Comparison of ENCODE assay signal across 20 cellular contexts in the genomic region with DNA sequence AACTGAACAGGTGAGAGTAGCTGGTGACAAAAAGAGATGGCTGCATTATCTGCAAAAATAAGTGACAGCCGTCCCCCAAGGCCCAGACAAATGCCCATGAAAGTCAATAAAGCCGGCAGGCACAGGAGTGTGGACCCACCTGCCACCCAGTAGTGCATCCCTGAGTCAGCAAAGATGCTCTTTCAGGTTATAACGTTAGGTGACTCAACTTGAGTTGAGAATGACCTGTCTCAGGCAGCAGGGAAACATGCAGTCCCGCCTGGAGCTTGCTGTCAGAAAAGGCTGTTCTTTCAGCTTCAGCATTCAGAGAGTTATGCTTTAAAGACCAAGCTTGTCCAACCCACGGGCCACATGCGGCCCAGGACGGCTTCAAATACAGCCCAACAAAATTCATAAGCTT.
DNase-seq lines count a peak whose midpoint lies in the region; ATAC-seq and TF ChIP-seq lines count a peak whose summit lies in the region.
"Had no signal": no experiment of that assay in that cellular context is flagged by ENCODE, and none has a peak within 500 bp of the region (broad histone marks: within the 10 kb centered on the region; RNA-seq: fewer than 3 reads in every experiment).

No MANE protein-coding gene starts in this region.

- no peaks in the 10 kb centered on the region for H3K9me3 Mint-ChIP-seq in activated naive CD8-positive, alpha-beta T cell treated with anti-CD3 and anti-CD28 coated beads for 36 hours
- H3K9me3 Mint-ChIP-seq: CD14-positive monocyte had no signal

- H3K4me3 Mint-ChIP-seq in activated naive CD8-positive, alpha-beta T cell treated with anti-CD3 and anti-CD28 coated beads for 36 hours = no peak overlapping the region
- H3K4me3 Mint-ChIP-seq: B cell, CD14-positive monocyte had no signal

- H3K27ac ChIP-seq in coronary artery = peak overlapping the region in 1 of 2 donors; percentile 10

- TF ChIP-seq CTCF in coronary artery (IDR thresholded peaks at IDR 0.05) = no peak

- H3K4me3 ChIP-seq in coronary artery = no peak overlapping the region

- intact Hi-C loops in cardiac septum (cut with DNase I) (no loop called here), left cardiac atrium (cut with DNase I) (loop anchor here in 1 of 2 donors (10.0 kb wide), 1 partner anchor 104 kb away; no protein-coding TSS in a partner anchor)

- peaks cover under 1% of the 10 kb centered on the region for H3K4me1 Mint-ChIP-seq in activated naive CD8-positive, alpha-beta T cell treated with anti-CD3 and anti-CD28 coated beads for 36 hours

- ATAC-seq in left cardiac atrium (no peak), GM19397 (IDR thresholded peaks at IDR 0.05; ENCODE audit: unreplicated experiment) (no peak)
- ATAC-seq: SK-N-SH treated with all-trans-retinoic acid at 6 μM for 48 hours had no signal

- H3K27me3 Mint-ChIP-seq in activated naive CD8-positive, alpha-beta T cell treated with anti-CD3 and anti-CD28 coated beads for 36 hours = peaks cover 43% of the 10 kb centered on the region

- H3K36me3 Mint-ChIP-seq in activated naive CD8-positive, alpha-beta T cell treated with anti-CD3 and anti-CD28 coated beads for 36 hours = no peaks in the 10 kb centered on the region
- H3K36me3 Mint-ChIP-seq: CD14-positive monocyte had no signal

- peak; percentile 19 for DNase-seq in cardiac septum (ENCODE audit: low spot score)
- no peak for DNase-seq in left cardiac atrium
- DNase-seq in coronary artery (ENCODE audit: low spot score) = peak; percentile 59
- DNase-seq in mesenteric fat pad (ENCODE audit: low spot score) = peak; percentile 41
- no peak for DNase-seq in activated naive CD8-positive, alpha-beta T cell treated with anti-CD3 and anti-CD28 coated beads for 36 hours
- DNase-seq in SHP77 treated with DMSO at 0.1 percent for 48 hours (lab: John Stamatoyannopoulos, UW) = no peak
- DNase-seq: 8988T, DMS79, NCI-H1092, NCI-H1436, NCI-H187 treated with DMSO at 0.1 percent for 48 hours, NCI-H2107, NCI-H446 treated with DMSO at 0.1 percent for 48 hours, NCI-H526 treated with DMSO at 0.1 percent for 48 hours, OCI-M1, SHP77 had no signal

- no peak overlapping the region for H3K27ac Mint-ChIP-seq in activated naive CD8-positive, alpha-beta T cell treated with anti-CD3 and anti-CD28 coated beads for 36 hours
- H3K27ac Mint-ChIP-seq: B cell, CD14-positive monocyte had no signal

Comparison
In these comparisons a context has a peak if more than half of its experiments do, and no peak if none do; other contexts are left out.
1. DNase-seq: peak in cardiac septum (single experiment), coronary artery (single experiment) and mesenteric fat pad (single experiment); none in left cardiac atrium (single experiment), activated naive CD8-positive, alpha-beta T cell treated with anti-CD3 and anti-CD28 coated beads for 36 hours (single experiment) and SHP77 treated with DMSO at 0.1 percent for 48 hours (single experiment).